17 cellular contexts compared by ENCODE assay signal in the genomic region with DNA sequence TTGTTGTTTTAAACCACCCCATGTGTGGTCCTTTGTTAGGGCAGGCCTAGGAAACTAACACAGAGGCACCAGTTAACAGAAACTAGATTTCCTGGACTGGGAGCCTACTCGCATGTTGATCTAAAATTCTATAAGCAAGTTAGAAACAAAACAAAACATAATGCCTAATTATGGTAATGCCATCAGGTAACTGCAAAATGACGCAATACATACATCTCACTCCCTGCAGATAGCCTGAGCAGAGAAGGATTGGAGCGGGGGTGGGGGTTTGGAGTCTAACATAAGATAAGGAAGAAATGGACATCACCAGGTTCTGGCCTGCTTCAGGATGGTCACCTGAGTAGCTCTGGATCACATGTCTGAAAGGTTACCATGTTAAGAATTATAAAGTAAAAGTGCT.
"Had no signal": no experiment of that assay in that cellular context is flagged by ENCODE, and none has a peak within 500 bp of the region (broad histone marks: within the 10 kb centered on the region; RNA-seq: fewer than 3 reads in every experiment).

No MANE protein-coding gene starts in this region.

- H3K9me3 Mint-ChIP-seq: activated T-cell treated with anti-CD3 and anti-CD28 coated beads, Interleukin-2, amount 50 U/mL, for 4 hours had no signal

- DNase-seq: activated CD4-positive, alpha-beta T cell treated with anti-CD3 and anti-CD28 coated beads for 1 hour; activated CD4-positive, alpha-beta T cell treated with anti-CD3 and anti-CD28 coated beads, Interleukin-2, amount 50 U/mL, for 48 hours; activated effector memory CD4-positive, alpha-beta T cell treated with anti-CD3 and anti-CD28 coated beads, Interleukin-2, amount 50 U/mL, for 16 hours; activated naive CD8-positive, alpha-beta T cell treated with anti-CD3 and anti-CD28 coated beads for 36 hours; activated T-cell treated with anti-CD3 and anti-CD28 coated beads, Interleukin-2, amount 50 U/mL, for 4 hours; anterior cingulate cortex; effector CD8-positive, alpha-beta T cell; gastrocnemius medialis; heart right ventricle; islet precursor cell; left ventricle myocardium superior; posterior cingulate gyrus; right cardiac atrium; trophoblast cell had no signal

- H3K27me3 ChIP-seq: breast epithelium, gastrocnemius medialis had no signal

- H3K4me1 Mint-ChIP-seq: activated naive CD8-positive, alpha-beta T cell treated with anti-CD3 and anti-CD28 coated beads for 36 hours; stimulated activated memory B cell treated with anti-CD40 and anti-IgM and Interleukin-4, amounts not matched to agents 10 μg/mL and 1 μg/mL and 100 μg/mL, for 72 hours had no signal

- H3K36me3 ChIP-seq: breast epithelium, gastrocnemius medialis, heart right ventricle had no signal

- ATAC-seq: activated T-cell treated with anti-CD3 and anti-CD28 coated beads, Interleukin-2, amount 50 U/mL, for 4 hours; gastrocnemius medialis; heart right ventricle; left ventricle myocardium superior; right cardiac atrium; stimulated activated memory B cell treated with anti-CD40 and anti-IgM and Interleukin-4, amounts not matched to agents 10 μg/mL and 1 μg/mL and 100 μg/mL, for 72 hours had no signal

- H3K36me3 Mint-ChIP-seq: activated naive CD8-positive, alpha-beta T cell treated with anti-CD3 and anti-CD28 coated beads for 36 hours; stimulated activated memory B cell treated with anti-CD40 and anti-IgM and Interleukin-4, amounts not matched to agents 10 μg/mL and 1 μg/mL and 100 μg/mL, for 72 hours had no signal

- H3K27ac ChIP-seq: breast epithelium, gastrocnemius medialis had no signal

- H3K4me3 Mint-ChIP-seq: activated naive CD8-positive, alpha-beta T cell treated with anti-CD3 and anti-CD28 coated beads for 36 hours; activated T-cell treated with anti-CD3 and anti-CD28 coated beads, Interleukin-2, amount 50 U/mL, for 4 hours; mesothelial cell of epicardium; stimulated activated memory B cell treated with anti-CD40 and anti-IgM and Interleukin-4, amounts not matched to agents 10 μg/mL and 1 μg/mL and 100 μg/mL, for 72 hours had no signal

- H3K4me1 ChIP-seq: breast epithelium, gastrocnemius medialis had no signal

- H3K27ac Mint-ChIP-seq: activated naive CD8-positive, alpha-beta T cell treated with anti-CD3 and anti-CD28 coated beads for 36 hours; stimulated activated memory B cell treated with anti-CD40 and anti-IgM and Interleukin-4, amounts not matched to agents 10 μg/mL and 1 μg/mL and 100 μg/mL, for 72 hours had no signal

- H3K9me3 ChIP-seq: breast epithelium, gastrocnemius medialis had no signal

- H3K4me3 ChIP-seq: breast epithelium, gastrocnemius medialis, heart right ventricle had no signal
